In genomic region chr19:7965259-7965841, GRCh38 we compare ENCODE assay signal across 1 cellular context.
TF ChIP-seq lines count a peak whose summit lies in the region.

No MANE protein-coding gene starts in this region.

TF ChIP-seq in WTC11, 78 proteins besides CTCF, POLR2A, EP300 and RAD21 (continued from another document):
- TF ChIP-seq PREB (CRISPR knock-in tag; IDR thresholded peaks at IDR 0.05; ENCODE audit: borderline replicate concordance), result no peak
